33 cellular contexts compared by ENCODE assay signal in the genomic region with DNA sequence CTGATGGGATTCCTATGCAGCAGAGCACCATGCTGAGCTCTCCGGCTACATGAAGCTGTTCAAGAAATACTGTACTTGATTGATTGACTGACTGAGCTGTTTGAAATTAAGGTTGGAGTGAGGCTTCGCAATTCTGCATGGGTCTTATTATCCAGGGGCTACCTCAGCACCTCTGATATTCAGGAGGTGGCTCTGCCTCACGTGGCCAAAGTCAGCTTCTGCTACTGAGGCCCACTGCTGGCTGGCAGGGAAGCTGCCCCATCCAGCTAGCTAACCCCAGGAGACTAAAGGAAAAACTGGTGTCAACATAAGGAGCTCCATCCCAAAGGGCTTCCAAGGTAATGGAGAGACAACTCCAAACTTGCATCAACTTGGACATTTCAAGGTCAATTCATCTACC.
"Had no signal": no experiment of that assay in that cellular context is flagged by ENCODE, and none has a peak within 500 bp of the region (broad histone marks: within the 10 kb centered on the region; RNA-seq: fewer than 3 reads in every experiment).

No MANE protein-coding gene starts in this region.

- FAIRE-seq: astrocyte, RCC 7860 had no signal

- H3K9me3 ChIP-seq: SJSA1 had no signal

- H3K27me3 ChIP-seq: cardiac muscle cell, SJSA1 had no signal

- H3K4me2 ChIP-seq: KMS-11 had no signal

- H3K4me1 ChIP-seq: SJSA1 had no signal

- H3K27me3 Mint-ChIP-seq: activated B cell treated with CpG ODN at 0.5 μM for 24 hours; activated CD4-positive, alpha-beta T cell treated with anti-CD3 and anti-CD28 coated beads, Interleukin-2, amount 10 ng/mL, durations not matched to agents 24 days and 14 days; activated CD8-positive, alpha-beta memory T cell treated with anti-CD3 and anti-CD28 coated beads, Interleukin-2, amount 10 ng/mL, durations not matched to agents 7 days and 5 days; activated naive CD8-positive, alpha-beta T cell; activated T-helper 17 cell treated with anti-CD3 and anti-CD28 coated beads, Interleukin-2, amount 50 U/mL, for 72 hours; brain had no signal

- H3K4me3 Mint-ChIP-seq: activated B cell treated with CpG ODN at 0.5 μM for 24 hours; activated CD4-positive, alpha-beta T cell treated with anti-CD3 and anti-CD28 coated beads, Interleukin-2, amount 10 ng/mL, durations not matched to agents 24 days and 14 days; activated CD8-positive, alpha-beta memory T cell treated with anti-CD3 and anti-CD28 coated beads, Interleukin-2, amount 10 ng/mL, durations not matched to agents 7 days and 5 days; activated naive CD4-positive, alpha-beta T cell treated with anti-CD3 and anti-CD28 coated beads for 36 hours; activated naive CD8-positive, alpha-beta T cell; activated T-helper 17 cell treated with anti-CD3 and anti-CD28 coated beads, Interleukin-2, amount 50 U/mL, for 72 hours; brain; T-helper 1 cell treated with Interleukin-12 subunit alpha and Interleukin-12 subunit beta and Interleukin-4 antibody, amounts not matched to agents 30 μg/mL and 1 μg/mL, for 36 hours had no signal

- H3K4me3 ChIP-seq: cardiac muscle cell, SJSA1 had no signal

- H3K9me3 Mint-ChIP-seq: activated B cell treated with CpG ODN at 0.5 μM for 24 hours; activated CD4-positive, alpha-beta T cell treated with anti-CD3 and anti-CD28 coated beads, Interleukin-2, amount 10 ng/mL, durations not matched to agents 24 days and 14 days; activated naive CD4-positive, alpha-beta T cell treated with anti-CD3 and anti-CD28 coated beads for 36 hours; activated T-helper 17 cell treated with anti-CD3 and anti-CD28 coated beads, Interleukin-2, amount 50 U/mL, for 72 hours; brain; T-helper 1 cell treated with Interleukin-12 subunit alpha and Interleukin-12 subunit beta and Interleukin-4 antibody, amounts not matched to agents 30 μg/mL and 1 μg/mL, for 36 hours had no signal

- H3K27ac Mint-ChIP-seq: activated B cell treated with CpG ODN at 0.5 μM for 24 hours; activated CD4-positive, alpha-beta T cell treated with anti-CD3 and anti-CD28 coated beads, Interleukin-2, amount 10 ng/mL, durations not matched to agents 24 days and 14 days; activated CD8-positive, alpha-beta memory T cell treated with anti-CD3 and anti-CD28 coated beads, Interleukin-2, amount 10 ng/mL, durations not matched to agents 7 days and 5 days; activated naive CD4-positive, alpha-beta T cell treated with anti-CD3 and anti-CD28 coated beads for 36 hours; activated T-helper 17 cell treated with anti-CD3 and anti-CD28 coated beads, Interleukin-2, amount 50 U/mL, for 72 hours; T-helper 1 cell treated with Interleukin-12 subunit alpha and Interleukin-12 subunit beta and Interleukin-4 antibody, amounts not matched to agents 30 μg/mL and 1 μg/mL, for 36 hours had no signal

- ATAC-seq: activated CD8-positive, alpha-beta memory T cell treated with anti-CD3 and anti-CD28 coated beads, Interleukin-2, amount 10 ng/mL, durations not matched to agents 7 days and 5 days; activated T-helper 17 cell treated with anti-CD3 and anti-CD28 coated beads, Interleukin-2, amount 50 U/mL, for 72 hours; SK-N-SH treated with all-trans-retinoic acid at 6 μM for 48 hours had no signal

- H3K27ac ChIP-seq: cardiac muscle cell, KMS-11, SJSA1 had no signal

- DNase-seq: activated B cell treated with CpG ODN at 0.5 μM for 24 hours; activated CD4-positive, alpha-beta T cell treated with anti-CD3 and anti-CD28 coated beads for 1 hour; activated CD4-positive, alpha-beta T cell treated with anti-CD3 and anti-CD28 coated beads, Interleukin-2, amount 10 ng/mL, durations not matched to agents 24 days and 14 days; activated CD4-positive, alpha-beta T cell treated with anti-CD3 and anti-CD28 coated beads, Interleukin-2, amount 50 U/mL, for 48 hours; activated CD8-positive, alpha-beta memory T cell treated with anti-CD3 and anti-CD28 coated beads, Interleukin-2, amount 10 ng/mL, durations not matched to agents 7 days and 5 days; activated gamma-delta T cell; activated naive CD4-positive, alpha-beta T cell treated with anti-CD3 and anti-CD28 coated beads for 36 hours; activated T-cell treated with anti-CD3 and anti-CD28 coated beads, Interleukin-2, amount 50 U/mL, for 48 hours; amygdala; cerebellar nuclear complex; NCI-H1092; NCI-H1417; NCI-H2029; NCI-H2107; NCI-H2171 treated with DMSO at 0.1 percent for 48 hours; NCI-H226; NCI-H510A; NCI-H526 treated with DMSO at 0.1 percent for 48 hours; NCI-H82; NK-92 treated with Interleukin-12 subunit alpha and Interleukin-12 subunit beta, amount 100 ng/mL, for 24 hours; SHP77; SW 1271; T-helper 9 cell had no signal

- H3K9ac ChIP-seq: KMS-11 had no signal
